Comparison of ENCODE assay signal across 8 cellular contexts in genomic region chr16:11743308-11744074, GRCh38. TPM values are rescaled to one million over a fixed set of nuclear protein-coding genes. Genes with fewer than 3 reads are reported as not detected.
DNase-seq lines count a peak whose midpoint lies in the region; ATAC-seq and TF ChIP-seq lines count a peak whose summit lies in the region.

No MANE protein-coding gene starts in this region.

- no peaks in the 10 kb centered on the region for H3K27me3 ChIP-seq in esophagus muscularis mucosa

- H3K4me1 ChIP-seq in esophagus muscularis mucosa, result peaks cover 24 to 45% (median 43%) of the 10 kb centered on the region in 4 donors

- H3K27ac Mint-ChIP-seq in activated B cell treated with CpG ODN at 0.5 μM for 24 hours (peak overlapping the region; percentile 89), neural crest cell (ENCODE audit: unreplicated experiment) (peak overlapping the region; percentile 54)

- H3K9me3 ChIP-seq in esophagus muscularis mucosa, result no peaks in the 10 kb centered on the region

- no peak for TF ChIP-seq POLR2A in esophagus muscularis mucosa (IDR thresholded peaks at IDR 0.05; ENCODE audit: low read depth)

- H3K4me3 ChIP-seq in esophagus muscularis mucosa, result peak overlapping the region; percentile 89 to 99 (median 95)

- H3K27ac ChIP-seq in esophagus muscularis mucosa (replicated peaks in 1 of 4), result peak overlapping the region; percentile 98 to 100 (median 99)

- POLR2A ChIA-PET in activated B cell treated with CpG ODN at 0.5 μM for 24 hours (lab: Charles Lee), result interaction anchor here (0.6 to 6.1 kb wide), 28 partner anchors 8 to 1000 kb away, joined by 3 to 151 read pairs (median 7); partner anchors contain the start of genes LITAF, NUBP1, RSL1D1 and ZC3H7A

- peaks cover 50% of the 10 kb centered on the region for H3K4me1 Mint-ChIP-seq in activated B cell treated with CpG ODN at 0.5 μM for 24 hours
- H3K4me1 Mint-ChIP-seq in neural crest cell, result peaks cover 38% of the 10 kb centered on the region

- 54% methylated on average over 20 of the region's 21 CpGs for WGBS in esophagus muscularis mucosa

- ATAC-seq in activated B cell treated with CpG ODN at 0.5 μM for 24 hours (ENCODE audit: low read depth) (no peak), HG03565 (IDR thresholded peaks at IDR 0.05; ENCODE audit: unreplicated experiment) (no peak)

- H3K27me3 Mint-ChIP-seq in activated B cell treated with CpG ODN at 0.5 μM for 24 hours, result no peaks in the 10 kb centered on the region
- no peaks in the 10 kb centered on the region for H3K27me3 Mint-ChIP-seq in neural crest cell (ENCODE audit: low read depth)

- H3K9me3 Mint-ChIP-seq in activated B cell treated with CpG ODN at 0.5 μM for 24 hours (no peaks in the 10 kb centered on the region), neural crest cell (no peaks in the 10 kb centered on the region)

- TF ChIP-seq EP300 in esophagus muscularis mucosa (IDR thresholded peaks at IDR 0.05), result no peak

- CTCF ChIA-PET in activated B cell treated with CpG ODN at 0.5 μM for 24 hours (lab: Charles Lee), result interaction anchor here (0.9 to 3.7 kb wide), 7 partner anchors 12 to 763 kb away, joined by 3 to 32 read pairs (median 3); partner anchors contain the start of gene ZC3H7A

- H3K36me3 Mint-ChIP-seq in activated B cell treated with CpG ODN at 0.5 μM for 24 hours (ENCODE audit: low read depth) (peaks cover 31% of the 10 kb centered on the region), neural crest cell (ENCODE audit: low read depth) (peaks cover 3% of the 10 kb centered on the region)

- H3K36me3 ChIP-seq in esophagus muscularis mucosa, result peaks cover 0 to 5% (median 2%) of the 10 kb centered on the region in 4 donors

- intact Hi-C loops in activated B cell treated with CpG ODN at 0.5 μM for 24 hours (cut with micrococcal nuclease) (loop anchor here (1.0 to 2.0 kb wide), 3 partner anchors 25 to 55 kb away; no protein-coding TSS in a partner anchor), esophagus muscularis mucosa (cut with DNase I) (loop anchor here (2.0 kb wide), 1 partner anchor 53 kb away; the partner anchor contains the start of gene ZC3H7A)

- TF ChIP-seq CTCF in activated B cell treated with CpG ODN at 0.5 μM for 24 hours (IDR thresholded peaks at IDR 0.05) (no peak), esophagus muscularis mucosa (IDR thresholded peaks at IDR 0.05) (no peak), neural crest cell (conservative IDR thresholded peaks at IDR 0.05) (no peak)

- peak; percentile 23 for DNase-seq in Daoy (ENCODE audit: low read depth)
- peak; percentile 61 for DNase-seq in HuH-7 (ENCODE audit: low spot score)
- DNase-seq in activated B cell treated with CpG ODN at 0.5 μM for 24 hours, result no peak
- no peak for DNase-seq in esophagus muscularis mucosa (ENCODE audit: extremely low spot score)
- no peak for DNase-seq in neural crest cell (ENCODE audit: low read depth, low spot score)
- DNase-seq in NCI-H748 (lab: John Stamatoyannopoulos, UW; ENCODE audit: unreplicated experiment), result no peak
- DNase-seq in effector CD8-positive, alpha-beta T cell (lab: John Stamatoyannopoulos, UW), result no peak

- peak overlapping the region; percentile 89 for H3K4me3 Mint-ChIP-seq in activated B cell treated with CpG ODN at 0.5 μM for 24 hours
- peak overlapping the region; percentile 91 for H3K4me3 Mint-ChIP-seq in neural crest cell

RNA-seq across cellular contexts. Expression of gene TXNDC11, which starts 0.8 kb away (rescaled TPM):
- 15.8 and 22.5 TPM in 2 replicates for total RNA-seq in Daoy (2014; rRNA removed; shearing (Covaris generic))
- total RNA-seq in activated B cell treated with CpG ODN at 0.5 μM for 24 hours (54.3 and 63.2 TPM in 2 replicates), esophagus muscularis mucosa (10 to 100 TPM; 32.4 to 47.2 (median 38.2) TPM), neural crest cell (16.9 and 18.5 TPM in 2 replicates)

RNA-seq across cellular contexts. Expression of gene ZC3H7A, which starts 53.6 kb away (rescaled TPM):
- 15.1 and 22.7 TPM in 2 replicates for total RNA-seq in Daoy (2014; rRNA removed; shearing (Covaris generic))
- total RNA-seq in activated B cell treated with CpG ODN at 0.5 μM for 24 hours (143 and 163 TPM in 2 replicates), esophagus muscularis mucosa (10 to 100 TPM; 51.1 to 61.0 (median 61.0) TPM), neural crest cell (66.5 and 74.6 TPM in 2 replicates)

Comparison
In these comparisons a context has a peak if more than half of its experiments do, and no peak if none do; other contexts are left out.
1. DNase-seq: peak in Daoy (single experiment) and HuH-7 (single experiment); none in activated B cell treated with CpG ODN at 0.5 μM for 24 hours (single experiment), esophagus muscularis mucosa (single experiment), neural crest cell (single experiment), NCI-H748 (single experiment) and effector CD8-positive, alpha-beta T cell (single experiment).